ENCODE assay signal across 11 cellular contexts in genomic region chr14:93759781-93760307, GRCh38. TPM values are rescaled to one million over a fixed set of nuclear protein-coding genes. Genes with fewer than 3 reads are reported as not detected.
A peak's percentile ranks its signal among the peaks of the same experiment; 100 is the strongest.
DNase-seq lines count a peak whose midpoint lies in the region; ATAC-seq and TF ChIP-seq lines count a peak whose summit lies in the region.
"Had no signal": no experiment of that assay in that cellular context is flagged by ENCODE, and none has a peak within 500 bp of the region (broad histone marks: within the 10 kb centered on the region; RNA-seq: fewer than 3 reads in every experiment).

No MANE protein-coding gene starts in this region.

- no peaks in the 10 kb centered on the region for H4K20me1 ChIP-seq in BLaER1

- DNase-seq in NCI-H524 (lab: John Stamatoyannopoulos, UW) (peak; percentile 81 to 94), Right ventricle myocardium superior (peak; percentile 86), ovary (peak; percentile 13 to 65 (median 31)), NCI-H187 treated with DMSO at 0.1 percent for 48 hours (lab: John Stamatoyannopoulos, UW) (no peak)
- DNase-seq in stimulated activated CD4-positive, alpha-beta T cell treated with anti-CD3 and anti-CD28 coated beads, Interleukin-4, amount 100 ng/mL, for 24 hours: no peak
- DNase-seq in activated CD8-positive, alpha-beta memory T cell treated with anti-CD3 and anti-CD28 coated beads, Interleukin-2, amount 50 U/mL, for 4 hours: no peak
- DNase-seq: NCI-H2107, retina had no signal

- intact Hi-C loops in Right ventricle myocardium superior (cut with DNase I) (no loop called here), ovary (cut with DNase I) (no loop called here)

- H3K4me3 ChIP-seq in BLaER1 (no peak overlapping the region), ovary (no peak overlapping the region)
- H3K4me3 ChIP-seq: SK-N-MC had no signal

- WGBS in ovary, 3 donors: 12 to 20% (median 18%) methylated on average over 14 of the region's 14 CpGs

- ATAC-seq in Right ventricle myocardium superior (ENCODE audit: poor library complexity) (peak; percentile 84), GM19035 (IDR thresholded peaks at IDR 0.05; ENCODE audit: unreplicated experiment) (no peak)

- TF ChIP-seq EP300 in ovary (IDR thresholded peaks at IDR 0.05): no peak

- H3K27me3 ChIP-seq in BLaER1 (no peaks in the 10 kb centered on the region), ovary (no peaks in the 10 kb centered on the region)

- TF ChIP-seq POLR2A in ovary (IDR thresholded peaks at IDR 0.05): no peak

- H3K9ac ChIP-seq in BLaER1: peak overlapping the region; percentile 9; the same call in 1 of the 2 replicates

- TF ChIP-seq CTCF in ovary (IDR thresholded peaks at IDR 0.05): no peak

- peak overlapping the region; percentile 83 for H3K4me2 ChIP-seq in BLaER1

- H3K36me3 ChIP-seq in BLaER1 (no peaks in the 10 kb centered on the region), ovary (no peaks in the 10 kb centered on the region)

- H3K4me1 ChIP-seq in BLaER1 (peaks cover 39% of the 10 kb centered on the region), ovary (ENCODE audit: insufficient read depth) (peaks cover 2% of the 10 kb centered on the region)

- H3K9me3 ChIP-seq in BLaER1 (no peaks in the 10 kb centered on the region), ovary (no peaks in the 10 kb centered on the region)

- H3K27ac ChIP-seq in BLaER1 (peak overlapping the region; percentile 61), ovary (no peak overlapping the region)
- H3K27ac ChIP-seq: SK-N-MC had no signal

RNA-seq across cellular contexts. Expression of gene PRIMA1, which starts 28.4 kb away (rescaled TPM):
- total RNA-seq in Right ventricle myocardium superior (8.4 TPM), ovary (1 to 10 TPM; 2.3 to 7.9 (median 4.2) TPM)
- 10 to 100 TPM in 1 of 2 donors, 1 to 10 TPM in 1; 2.4 to 11.5 TPM for polyA plus RNA-seq in ovary

Comparison
In these comparisons a context has a peak if more than half of its experiments do, and no peak if none do; other contexts are left out.
1. DNase-seq: peak in NCI-H524 (2 of 2), Right ventricle myocardium superior (single experiment) and ovary (5 of 5); none in stimulated activated CD4-positive, alpha-beta T cell treated with anti-CD3 and anti-CD28 coated beads, Interleukin-4, amount 100 ng/mL, for 24 hours (single experiment), NCI-H187 treated with DMSO at 0.1 percent for 48 hours (single experiment) and activated CD8-positive, alpha-beta memory T cell treated with anti-CD3 and anti-CD28 coated beads, Interleukin-2, amount 50 U/mL, for 4 hours (single experiment).